In the genomic region with DNA sequence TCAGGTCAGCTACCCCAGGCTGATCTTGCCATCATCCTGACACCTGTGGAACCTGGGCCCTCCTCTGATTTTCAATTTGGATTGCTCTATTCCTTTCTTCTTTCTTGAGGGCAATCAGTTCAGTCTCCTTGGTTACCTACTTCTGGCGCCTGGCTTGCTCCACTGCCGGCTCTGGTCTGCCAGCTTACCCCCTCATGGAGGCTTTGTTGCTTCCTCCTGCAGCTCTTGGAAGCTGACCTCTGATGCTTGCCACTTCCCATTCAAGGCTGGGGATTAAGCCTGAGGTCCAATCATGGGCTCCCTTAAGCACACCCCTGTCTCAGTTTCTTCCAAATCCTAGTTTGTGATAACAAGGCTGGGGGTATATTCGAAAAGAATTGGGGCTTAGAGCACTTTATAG, we compare ENCODE assay signal across 22 cellular contexts.
"Had no signal": no experiment of that assay in that cellular context is flagged by ENCODE, and none has a peak within 500 bp of the region (broad histone marks: within the 10 kb centered on the region; RNA-seq: fewer than 3 reads in every experiment).

No MANE protein-coding gene starts in this region.

- H3K27me3 Mint-ChIP-seq: activated CD4-positive, alpha-beta T cell treated with anti-CD3 and anti-CD28 coated beads, Interleukin-2, amount 10 ng/mL, durations not matched to agents 24 days and 14 days; activated CD8-positive, alpha-beta memory T cell treated with anti-CD3 and anti-CD28 coated beads, Interleukin-2, amount 10 ng/mL, durations not matched to agents 7 days and 5 days; activated CD8-positive, alpha-beta T cell treated with anti-CD3 and anti-CD28 coated beads for 36 hours; activated naive CD8-positive, alpha-beta T cell treated with anti-CD3 and anti-CD28 coated beads, Interleukin-2, amount 50 U/mL, for 24 hours; dendritic cell treated with granulocyte-macrophage colony-stimulating factor and Interleukin-4, amounts not matched to agents 40 ng/mL and 50 ng/mL, for 4 days had no signal

- FAIRE-seq: small intestine had no signal

- H3K9me3 Mint-ChIP-seq: activated CD4-positive, alpha-beta T cell treated with anti-CD3 and anti-CD28 coated beads, Interleukin-2, amount 10 ng/mL, durations not matched to agents 24 days and 14 days; activated CD8-positive, alpha-beta T cell treated with anti-CD3 and anti-CD28 coated beads for 36 hours; dendritic cell treated with granulocyte-macrophage colony-stimulating factor and Interleukin-4, amounts not matched to agents 40 ng/mL and 50 ng/mL, for 4 days; nephron progenitor cell; T-helper 1 cell treated with Interleukin-12 subunit alpha and Interleukin-12 subunit beta and Interleukin-4 antibody, amounts not matched to agents 30 μg/mL and 1 μg/mL, for 36 hours had no signal

- H3K27ac Mint-ChIP-seq: activated CD4-positive, alpha-beta T cell treated with anti-CD3 and anti-CD28 coated beads, Interleukin-2, amount 10 ng/mL, durations not matched to agents 24 days and 14 days; activated CD8-positive, alpha-beta memory T cell treated with anti-CD3 and anti-CD28 coated beads, Interleukin-2, amount 10 ng/mL, durations not matched to agents 7 days and 5 days; activated CD8-positive, alpha-beta T cell treated with anti-CD3 and anti-CD28 coated beads for 36 hours; activated naive CD8-positive, alpha-beta T cell treated with anti-CD3 and anti-CD28 coated beads, Interleukin-2, amount 50 U/mL, for 24 hours; brain; dendritic cell treated with granulocyte-macrophage colony-stimulating factor and Interleukin-4, amounts not matched to agents 40 ng/mL and 50 ng/mL, for 4 days; nephron progenitor cell; T-helper 1 cell treated with Interleukin-12 subunit alpha and Interleukin-12 subunit beta and Interleukin-4 antibody, amounts not matched to agents 30 μg/mL and 1 μg/mL, for 36 hours had no signal

- DNase-seq: activated CD4-positive, alpha-beta T cell treated with anti-CD3 and anti-CD28 coated beads, Interleukin-2, amount 10 ng/mL, durations not matched to agents 24 days and 14 days; activated CD8-positive, alpha-beta memory T cell treated with anti-CD3 and anti-CD28 coated beads, Interleukin-2, amount 10 ng/mL, durations not matched to agents 7 days and 5 days; activated CD8-positive, alpha-beta T cell treated with anti-CD3 and anti-CD28 coated beads for 36 hours; activated gamma-delta T cell; activated naive CD4-positive, alpha-beta T cell treated with anti-CD3 and anti-CD28 coated beads, Interleukin-2, amount 50 U/mL, for 16 hours; activated naive CD8-positive, alpha-beta T cell treated with anti-CD3 and anti-CD28 coated beads, Interleukin-2, amount 50 U/mL, for 24 hours; activated T-cell treated with anti-CD3 and anti-CD28 coated beads for 4 hours; caudate nucleus; effector CD8-positive, alpha-beta T cell; foreskin melanocyte; kidney glomerular epithelial cell; left ventricle myocardium inferior; nephron progenitor cell; occipital lobe; small intestine; stimulated activated naive CD4-positive, alpha-beta T cell; upper lobe of right lung had no signal

- ATAC-seq: activated CD4-positive, CD25-positive, alpha-beta regulatory T cell treated with anti-CD3 and anti-CD28 coated beads, Interleukin-2, amount 50 U/mL, for 24 hours; activated CD8-positive, alpha-beta memory T cell treated with anti-CD3 and anti-CD28 coated beads, Interleukin-2, amount 10 ng/mL, durations not matched to agents 7 days and 5 days; activated CD8-positive, alpha-beta T cell treated with anti-CD3 and anti-CD28 coated beads for 36 hours; activated naive CD8-positive, alpha-beta T cell treated with anti-CD3 and anti-CD28 coated beads, Interleukin-2, amount 50 U/mL, for 24 hours; sciatic nerve; upper lobe of right lung had no signal

- H3K4me3 Mint-ChIP-seq: activated CD4-positive, alpha-beta T cell treated with anti-CD3 and anti-CD28 coated beads, Interleukin-2, amount 10 ng/mL, durations not matched to agents 24 days and 14 days; activated CD8-positive, alpha-beta memory T cell treated with anti-CD3 and anti-CD28 coated beads, Interleukin-2, amount 10 ng/mL, durations not matched to agents 7 days and 5 days; activated CD8-positive, alpha-beta T cell treated with anti-CD3 and anti-CD28 coated beads for 36 hours; activated naive CD8-positive, alpha-beta T cell treated with anti-CD3 and anti-CD28 coated beads, Interleukin-2, amount 50 U/mL, for 24 hours; brain; dendritic cell treated with granulocyte-macrophage colony-stimulating factor and Interleukin-4, amounts not matched to agents 40 ng/mL and 50 ng/mL, for 4 days; nephron progenitor cell; T-helper 1 cell treated with Interleukin-12 subunit alpha and Interleukin-12 subunit beta and Interleukin-4 antibody, amounts not matched to agents 30 μg/mL and 1 μg/mL, for 36 hours had no signal

- H3K36me3 Mint-ChIP-seq: brain had no signal
